In the genomic region with DNA sequence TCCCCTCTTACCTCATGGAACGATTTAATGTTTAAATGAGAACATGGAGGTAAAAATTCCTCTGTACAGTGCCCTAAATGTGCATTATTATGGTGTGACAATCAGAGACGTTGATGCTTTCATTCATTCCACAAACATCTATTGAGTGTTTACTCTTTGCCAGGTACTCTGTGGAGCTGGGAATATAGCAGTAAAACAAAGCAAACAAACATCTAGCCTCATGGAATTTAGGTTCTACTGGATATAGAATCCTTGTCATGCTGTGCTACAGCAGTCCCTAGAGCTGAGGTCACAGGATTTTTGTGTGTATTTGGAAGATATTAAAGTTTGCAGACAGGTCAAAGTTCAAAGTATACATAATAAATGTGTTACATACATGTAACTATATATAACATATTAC, we compare ENCODE assay signal across 13 cellular contexts.
DNase-seq lines count a peak whose midpoint lies in the region; ATAC-seq and TF ChIP-seq lines count a peak whose summit lies in the region.
"Had no signal": no experiment of that assay in that cellular context is flagged by ENCODE, and none has a peak within 500 bp of the region (broad histone marks: within the 10 kb centered on the region; RNA-seq: fewer than 3 reads in every experiment).

No MANE protein-coding gene starts in this region.

- H3K4me3 Mint-ChIP-seq in endodermal cell, result no peak overlapping the region
- H3K4me3 Mint-ChIP-seq: CD4-positive, alpha-beta memory T cell had no signal

- H3K4me1 ChIP-seq in SJCRH30 (peaks cover 41% of the 10 kb centered on the region), endodermal cell (ENCODE audit: control insufficient read depth, insufficient read depth, low read length) (no peaks in the 10 kb centered on the region), rectal smooth muscle tissue (ENCODE audit: control insufficient read depth, insufficient read depth, low read length) (no peaks in the 10 kb centered on the region)
- H3K4me1 ChIP-seq: BE2C had no signal

- H3K27ac ChIP-seq in SJCRH30, result peak overlapping the region; percentile 99; the same call in 1 of the 2 replicates
- no peak overlapping the region for H3K27ac ChIP-seq in endodermal cell (ENCODE audit: low read depth, low read length)
- peak overlapping the region; percentile 6 for H3K27ac ChIP-seq in rectal smooth muscle tissue (ENCODE audit: low read depth, low read length)
- H3K27ac ChIP-seq: C4-2B had no signal

- no peak overlapping the region for H3K27ac Mint-ChIP-seq in endodermal cell
- H3K27ac Mint-ChIP-seq: CD4-positive, alpha-beta memory T cell had no signal

- H3K36me3 ChIP-seq in SJCRH30 (no peaks in the 10 kb centered on the region), endodermal cell (ENCODE audit: control insufficient read depth, insufficient read depth, low read length) (no peaks in the 10 kb centered on the region), rectal smooth muscle tissue (ENCODE audit: control insufficient read depth, insufficient read depth, low read length) (no peaks in the 10 kb centered on the region)
- H3K36me3 ChIP-seq: BE2C had no signal

- ATAC-seq in HG03280 (IDR thresholded peaks at IDR 0.05; ENCODE audit: unreplicated experiment), result no peak

- WGBS in endodermal cell (ENCODE audit: insufficient coverage in 1 of 2, insufficient read length in 1 of 2), 2 experiments, result 93% methylated on average over 2 of the region's 2 CpGs; no CpG with 5 or more reads in 1 of the 2 experiments

- no peak for TF ChIP-seq CTCF in endodermal cell (conservative IDR thresholded peaks at IDR 0.05)

- intact Hi-C loops in head of caudate nucleus (cut with DNase I), result no loop called here

- H3K27me3 Mint-ChIP-seq in endodermal cell (ENCODE audit: insufficient read depth), result no peaks in the 10 kb centered on the region
- H3K27me3 Mint-ChIP-seq: CD4-positive, alpha-beta memory T cell had no signal

- H3K9me3 ChIP-seq in SJCRH30 (replicated peaks), result no peaks in the 10 kb centered on the region
- no peaks in the 10 kb centered on the region for H3K9me3 ChIP-seq in endodermal cell (ENCODE audit: control insufficient read depth, low read length)
- H3K9me3 ChIP-seq: BE2C had no signal

- no peak overlapping the region for H3K9ac ChIP-seq in endodermal cell (ENCODE audit: extremely low read depth, low read length, poor library complexity, severe bottlenecking)
- H3K9ac ChIP-seq in rectal smooth muscle tissue (ENCODE audit: low read length), result no peak overlapping the region

- H3K4me1 Mint-ChIP-seq in endodermal cell, result peaks cover 10% of the 10 kb centered on the region
- H3K4me1 Mint-ChIP-seq: CD4-positive, alpha-beta memory T cell had no signal

- H3K4me3 ChIP-seq in SJCRH30, result no peak overlapping the region
- no peak overlapping the region for H3K4me3 ChIP-seq in endodermal cell (ENCODE audit: low read length)
- no peak overlapping the region for H3K4me3 ChIP-seq in rectal smooth muscle tissue (ENCODE audit: low read length)

- H3K27me3 ChIP-seq in SJCRH30 (no peaks in the 10 kb centered on the region), endodermal cell (ENCODE audit: control insufficient read depth, insufficient read depth, low read length, poor library complexity, severe bottlenecking) (no peaks in the 10 kb centered on the region), rectal smooth muscle tissue (ENCODE audit: control insufficient read depth, insufficient read depth, low read length) (no peaks in the 10 kb centered on the region)
- H3K27me3 ChIP-seq: BE2C had no signal

- peaks cover 5% of the 10 kb centered on the region for H3K9me3 Mint-ChIP-seq in endodermal cell

- peak; percentile 14 for DNase-seq in DMS53 treated with DMSO at 0.1 percent for 48 hours (lab: John Stamatoyannopoulos, UW; ENCODE audit: unreplicated experiment)
- DNase-seq in SJCRH30, result no peak
- DNase-seq in endodermal cell, result peak; percentile 6
- DNase-seq in stimulated activated naive CD4-positive, alpha-beta T cell (lab: John Stamatoyannopoulos, UW), result no peak
- no peak for DNase-seq in head of caudate nucleus
- DNase-seq in 8988T, result no peak
- DNase-seq: BE2C; CD4-positive, alpha-beta memory T cell; DMS153; HCEC 1CT had no signal

- no peaks in the 10 kb centered on the region for H3K36me3 Mint-ChIP-seq in endodermal cell (ENCODE audit: low read depth)

Comparison
In these comparisons a context has a peak if more than half of its experiments do, and no peak if none do; other contexts are left out.
1. DNase-seq: peak in DMS53 treated with DMSO at 0.1 percent for 48 hours (single experiment) and endodermal cell (single experiment); none in SJCRH30 (0 of 2), stimulated activated naive CD4-positive, alpha-beta T cell (0 of 6), head of caudate nucleus (0 of 42) and 8988T (single experiment).